Comparison of ENCODE assay signal across 14 cellular contexts in genomic region chr2:221461911-221462310, GRCh38.
"Had no signal": no experiment of that assay in that cellular context is flagged by ENCODE, and none has a peak within 500 bp of the region (broad histone marks: within the 10 kb centered on the region; RNA-seq: fewer than 3 reads in every experiment).

No MANE protein-coding gene starts in this region.

- H3K27ac ChIP-seq: esophagus muscularis mucosa, left lung, sigmoid colon, upper lobe of left lung had no signal

- ATAC-seq: left lung, T-cell had no signal

- H3K36me3 ChIP-seq: esophagus muscularis mucosa, left lung, sigmoid colon, upper lobe of left lung had no signal

- H3K9me3 ChIP-seq: esophagus muscularis mucosa, left lung, sigmoid colon, upper lobe of left lung had no signal

- DNase-seq: activated B cell treated with CpG ODN at 0.5 μM for 24 hours; activated CD4-positive, alpha-beta T cell treated with anti-CD3 and anti-CD28 coated beads, Interleukin-2, amount 10 ng/mL, durations not matched to agents 24 days and 14 days; activated naive CD4-positive, alpha-beta T cell treated with anti-CD3 and anti-CD28 coated beads, Interleukin-2, amount 10 ng/mL, durations not matched to agents 7 days and 5 days; endodermal cell; immature natural killer cell; left lung; mesendoderm; nephron progenitor cell; sigmoid colon; stimulated activated CD4-positive, alpha-beta T cell treated with anti-CD3 and anti-CD28 coated beads, Interleukin-4, amount 100 ng/mL, for 1 hour; stimulated activated CD8-positive, alpha-beta memory T cell treated with anti-CD3 and anti-CD28 coated beads, Interleukin-4, amount 100 ng/mL, for 48 hours; T-cell; upper lobe of left lung had no signal

- H3K4me3 ChIP-seq: esophagus muscularis mucosa, left lung, sigmoid colon, upper lobe of left lung had no signal

- H3K27me3 ChIP-seq: esophagus muscularis mucosa, left lung, sigmoid colon, upper lobe of left lung had no signal
